In the genomic region with DNA sequence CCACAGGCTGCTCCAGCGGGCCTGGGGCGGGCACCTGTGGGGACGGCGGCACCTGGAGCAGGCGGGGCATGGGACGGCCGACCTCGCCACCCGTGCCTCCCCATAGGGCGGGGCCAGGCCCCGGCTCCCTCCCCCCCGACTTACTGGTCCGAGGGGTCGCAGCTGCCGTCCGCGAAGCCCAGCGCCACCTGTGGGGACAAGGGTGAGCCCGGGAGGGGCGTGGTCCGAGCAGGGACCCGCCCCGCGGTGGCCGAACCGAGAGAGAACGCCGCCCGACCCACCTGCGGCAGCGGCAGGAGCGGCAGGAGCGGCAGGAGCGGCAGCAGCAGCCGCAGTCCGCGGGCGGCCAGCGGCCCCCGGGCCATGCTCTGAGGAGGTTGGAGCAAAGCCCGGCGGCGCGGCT, we compare ENCODE assay signal across 1 cellular context.
A peak's percentile ranks its signal among the peaks of the same experiment; 100 is the strongest.
TF ChIP-seq lines count a peak whose summit lies in the region.

A gene (minus strand): TSS at position 379 of the 403 bp plus-strand sequence. CDS start 14 bp downstream, at position 365.

TF ChIP-seq in HepG2, 621 proteins besides CTCF, POLR2A, EP300 and RAD21 (continued from another document and continues in another):
- TF ChIP-seq, protein P1, sequence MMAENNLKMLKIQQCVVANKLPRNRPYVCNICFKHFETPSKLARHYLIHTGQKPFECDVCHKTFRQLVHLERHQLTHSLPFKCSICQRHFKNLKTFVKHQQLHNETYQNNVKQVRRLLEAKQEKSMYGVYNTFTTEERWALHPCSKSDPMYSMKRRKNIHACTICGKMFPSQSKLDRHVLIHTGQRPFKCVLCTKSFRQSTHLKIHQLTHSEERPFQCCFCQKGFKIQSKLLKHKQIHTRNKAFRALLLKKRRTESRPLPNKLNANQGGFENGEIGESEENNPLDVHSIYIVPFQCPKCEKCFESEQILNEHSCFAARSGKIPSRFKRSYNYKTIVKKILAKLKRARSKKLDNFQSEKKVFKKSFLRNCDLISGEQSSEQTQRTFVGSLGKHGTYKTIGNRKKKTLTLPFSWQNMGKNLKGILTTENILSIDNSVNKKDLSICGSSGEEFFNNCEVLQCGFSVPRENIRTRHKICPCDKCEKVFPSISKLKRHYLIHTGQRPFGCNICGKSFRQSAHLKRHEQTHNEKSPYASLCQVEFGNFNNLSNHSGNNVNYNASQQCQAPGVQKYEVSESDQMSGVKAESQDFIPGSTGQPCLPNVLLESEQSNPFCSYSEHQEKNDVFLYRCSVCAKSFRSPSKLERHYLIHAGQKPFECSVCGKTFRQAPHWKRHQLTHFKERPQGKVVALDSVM (CRISPR knock-in tag; IDR thresholded peaks at IDR 0.05) = peak; percentile 36; the same call in 1 of the 2 replicates
- TF ChIP-seq ARNT (IDR thresholded peaks at IDR 0.05) (no peak), KDM3A (CRISPR knock-in tag; IDR thresholded peaks at IDR 0.05; ENCODE audit: low read depth) (no peak), ZNF558 (CRISPR knock-in tag; IDR thresholded peaks at IDR 0.05; ENCODE audit: borderline replicate concordance) (0 out of 2 replicates have a peak, but pooled peaks have one; percentile 3), YEATS4 (CRISPR knock-in tag; IDR thresholded peaks at IDR 0.05; ENCODE audit: borderline replicate concordance) (0 out of 2 replicates have a peak, but pooled peaks have one; percentile 32), ZNF749 (CRISPR knock-in tag; IDR thresholded peaks at IDR 0.05; ENCODE audit: borderline replicate concordance) (no peak), HOXA3 (CRISPR knock-in tag; IDR thresholded peaks at IDR 0.05) (no peak), KLF13 (CRISPR knock-in tag; IDR thresholded peaks at IDR 0.05) (no peak), ZSCAN31 (CRISPR knock-in tag; IDR thresholded peaks at IDR 0.05; ENCODE audit: low read depth) (no peak), NR2F2 (IDR thresholded peaks at IDR 0.05; ENCODE audit: borderline replicate concordance, low read depth) (no peak), ZNF230 (CRISPR knock-in tag; IDR thresholded peaks at IDR 0.05) (no peak), ZNF225 (CRISPR knock-in tag; IDR thresholded peaks at IDR 0.05) (no peak), HNRNPK (IDR thresholded peaks at IDR 0.05; ENCODE audit: low read depth, low read length, poor library complexity, severe bottlenecking) (no peak), CHD4 (IDR thresholded peaks at IDR 0.05; ENCODE audit: borderline replicate concordance, low read length) (no peak), ZBTB8A (CRISPR knock-in tag; IDR thresholded peaks at IDR 0.05; ENCODE audit: borderline replicate concordance, low read depth) (no peak), HIVEP1 (CRISPR knock-in tag; IDR thresholded peaks at IDR 0.05) (no peak), SOX13 (IDR thresholded peaks at IDR 0.05) (no peak), SOX13 (CRISPR knock-in tag; conservative IDR thresholded peaks at IDR 0.05 in 1 of 2, IDR thresholded peaks at IDR 0.05 in 1 of 2) (no peak), SIN3B (IDR thresholded peaks at IDR 0.05; ENCODE audit: low read length) (no peak), PAWR (CRISPR knock-in tag; IDR thresholded peaks at IDR 0.05; ENCODE audit: borderline replicate concordance) (no peak), RXRA (CRISPR knock-in tag; IDR thresholded peaks at IDR 0.05) (no peak), GLI4 (CRISPR knock-in tag; IDR thresholded peaks at IDR 0.05; ENCODE audit: borderline replicate concordance) (no peak), NKX3-1 (CRISPR knock-in tag; IDR thresholded peaks at IDR 0.05) (no peak), ZNF12 (CRISPR knock-in tag; IDR thresholded peaks at IDR 0.05) (no peak), MLLT10 (CRISPR knock-in tag; IDR thresholded peaks at IDR 0.05) (no peak), NR1H2 (CRISPR knock-in tag; IDR thresholded peaks at IDR 0.05; ENCODE audit: borderline replicate concordance, low read depth) (no peak)
- TF ChIP-seq, protein P2, sequence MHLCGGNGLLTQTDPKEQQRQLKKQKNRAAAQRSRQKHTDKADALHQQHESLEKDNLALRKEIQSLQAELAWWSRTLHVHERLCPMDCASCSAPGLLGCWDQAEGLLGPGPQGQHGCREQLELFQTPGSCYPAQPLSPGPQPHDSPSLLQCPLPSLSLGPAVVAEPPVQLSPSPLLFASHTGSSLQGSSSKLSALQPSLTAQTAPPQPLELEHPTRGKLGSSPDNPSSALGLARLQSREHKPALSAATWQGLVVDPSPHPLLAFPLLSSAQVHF (CRISPR knock-in tag; IDR thresholded peaks at IDR 0.05) = no peak
- TF ChIP-seq, protein P3, sequence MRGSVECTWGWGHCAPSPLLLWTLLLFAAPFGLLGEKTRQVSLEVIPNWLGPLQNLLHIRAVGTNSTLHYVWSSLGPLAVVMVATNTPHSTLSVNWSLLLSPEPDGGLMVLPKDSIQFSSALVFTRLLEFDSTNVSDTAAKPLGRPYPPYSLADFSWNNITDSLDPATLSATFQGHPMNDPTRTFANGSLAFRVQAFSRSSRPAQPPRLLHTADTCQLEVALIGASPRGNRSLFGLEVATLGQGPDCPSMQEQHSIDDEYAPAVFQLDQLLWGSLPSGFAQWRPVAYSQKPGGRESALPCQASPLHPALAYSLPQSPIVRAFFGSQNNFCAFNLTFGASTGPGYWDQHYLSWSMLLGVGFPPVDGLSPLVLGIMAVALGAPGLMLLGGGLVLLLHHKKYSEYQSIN (CRISPR knock-in tag; IDR thresholded peaks at IDR 0.05; ENCODE audit: borderline replicate concordance) = no peak
- TF ChIP-seq, protein P4, sequence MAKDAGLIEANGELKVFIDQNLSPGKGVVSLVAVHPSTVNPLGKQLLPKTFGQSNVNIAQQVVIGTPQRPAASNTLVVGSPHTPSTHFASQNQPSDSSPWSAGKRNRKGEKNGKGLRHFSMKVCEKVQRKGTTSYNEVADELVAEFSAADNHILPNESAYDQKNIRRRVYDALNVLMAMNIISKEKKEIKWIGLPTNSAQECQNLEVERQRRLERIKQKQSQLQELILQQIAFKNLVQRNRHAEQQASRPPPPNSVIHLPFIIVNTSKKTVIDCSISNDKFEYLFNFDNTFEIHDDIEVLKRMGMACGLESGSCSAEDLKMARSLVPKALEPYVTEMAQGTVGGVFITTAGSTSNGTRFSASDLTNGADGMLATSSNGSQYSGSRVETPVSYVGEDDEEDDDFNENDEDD (CRISPR knock-in tag; IDR thresholded peaks at IDR 0.05; ENCODE audit: borderline replicate concordance) = 0 out of 2 replicates have a peak, but pooled peaks have one; percentile 15
- TF ChIP-seq, protein P5, sequence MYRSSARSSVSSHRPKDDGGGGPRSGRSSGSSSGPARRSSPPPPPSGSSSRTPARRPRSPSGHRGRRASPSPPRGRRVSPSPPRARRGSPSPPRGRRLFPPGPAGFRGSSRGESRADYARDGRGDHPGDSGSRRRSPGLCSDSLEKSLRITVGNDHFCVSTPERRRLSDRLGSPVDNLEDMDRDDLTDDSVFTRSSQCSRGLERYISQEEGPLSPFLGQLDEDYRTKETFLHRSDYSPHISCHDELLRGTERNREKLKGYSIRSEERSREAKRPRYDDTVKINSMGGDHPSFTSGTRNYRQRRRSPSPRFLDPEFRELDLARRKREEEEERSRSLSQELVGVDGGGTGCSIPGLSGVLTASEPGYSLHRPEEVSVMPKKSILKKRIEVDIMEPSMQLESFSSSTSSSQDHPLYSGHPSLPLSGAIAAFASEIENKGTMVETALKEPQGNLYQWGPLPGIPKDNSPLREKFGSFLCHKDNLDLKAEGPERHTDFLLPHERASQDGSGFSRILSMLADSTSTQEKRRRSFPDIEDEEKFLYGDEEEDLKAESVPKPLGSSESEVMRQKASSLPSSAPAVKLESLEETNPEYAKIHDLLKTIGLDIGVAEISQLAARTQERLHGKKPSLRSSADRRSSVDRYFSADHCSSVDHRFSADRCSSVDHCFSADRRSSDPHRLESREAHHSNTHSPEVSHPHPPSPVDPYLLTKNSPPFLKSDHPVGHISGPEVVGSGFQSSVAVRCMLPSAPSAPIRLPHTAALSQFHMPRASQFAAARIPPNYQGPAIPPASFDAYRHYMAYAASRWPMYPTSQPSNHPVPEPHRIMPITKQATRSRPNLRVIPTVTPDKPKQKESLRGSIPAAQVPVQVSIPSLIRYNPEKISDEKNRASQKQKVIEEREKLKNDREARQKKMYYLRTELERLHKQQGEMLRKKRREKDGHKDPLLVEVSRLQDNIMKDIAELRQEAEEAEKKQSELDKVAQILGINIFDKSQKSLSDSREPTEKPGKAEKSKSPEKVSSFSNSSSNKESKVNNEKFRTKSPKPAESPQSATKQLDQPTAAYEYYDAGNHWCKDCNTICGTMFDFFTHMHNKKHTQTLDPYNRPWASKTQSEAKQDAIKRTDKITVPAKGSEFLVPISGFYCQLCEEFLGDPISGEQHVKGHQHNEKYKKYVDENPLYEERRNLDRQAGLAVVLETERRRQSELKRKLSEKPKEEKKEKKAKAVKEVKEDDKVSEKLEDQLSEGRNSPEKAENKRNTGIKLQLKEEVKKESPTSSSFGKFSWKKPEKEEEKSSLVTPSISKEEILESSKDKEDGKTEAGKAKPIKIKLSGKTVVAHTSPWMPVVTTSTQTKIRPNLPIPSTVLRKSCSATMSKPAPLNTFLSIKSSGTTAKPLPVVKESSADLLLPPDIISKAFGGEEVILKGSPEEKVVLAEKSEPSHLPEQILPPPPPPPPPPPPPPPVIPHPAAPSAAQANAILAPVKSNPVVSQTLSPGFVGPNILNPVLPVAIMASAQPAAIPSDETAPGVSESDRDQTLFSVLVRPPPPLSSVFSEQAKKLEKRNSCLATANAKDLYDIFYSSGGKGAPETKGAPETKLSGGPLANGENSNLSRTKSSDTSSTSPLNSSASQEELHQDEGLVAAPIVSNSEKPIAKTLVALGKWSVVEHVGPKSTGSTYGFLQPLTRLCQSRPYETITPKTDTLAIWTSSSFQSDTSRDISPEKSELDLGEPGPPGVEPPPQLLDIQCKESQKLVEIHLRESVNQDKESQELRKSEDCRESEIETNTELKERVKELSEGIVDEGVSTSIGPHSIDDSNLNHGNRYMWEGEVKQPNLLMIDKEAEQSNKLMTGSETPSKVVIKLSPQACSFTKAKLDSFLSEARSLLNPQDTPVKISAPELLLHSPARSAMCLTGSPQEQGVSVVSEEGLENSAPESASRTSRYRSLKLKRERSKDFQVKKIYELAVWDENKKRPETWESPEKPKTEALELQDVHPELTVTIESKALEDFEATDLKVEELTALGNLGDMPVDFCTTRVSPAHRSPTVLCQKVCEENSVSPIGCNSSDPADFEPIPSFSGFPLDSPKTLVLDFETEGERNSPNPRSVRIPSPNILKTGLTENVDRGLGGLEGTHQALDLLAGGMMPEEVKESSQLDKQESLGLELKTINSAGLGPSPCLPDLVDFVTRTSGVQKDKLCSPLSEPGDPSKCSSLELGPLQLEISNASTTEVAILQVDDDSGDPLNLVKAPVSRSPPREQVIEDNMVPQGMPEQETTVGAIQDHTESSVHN (CRISPR knock-in tag; IDR thresholded peaks at IDR 0.05) = no peak
- TF ChIP-seq, protein P6, sequence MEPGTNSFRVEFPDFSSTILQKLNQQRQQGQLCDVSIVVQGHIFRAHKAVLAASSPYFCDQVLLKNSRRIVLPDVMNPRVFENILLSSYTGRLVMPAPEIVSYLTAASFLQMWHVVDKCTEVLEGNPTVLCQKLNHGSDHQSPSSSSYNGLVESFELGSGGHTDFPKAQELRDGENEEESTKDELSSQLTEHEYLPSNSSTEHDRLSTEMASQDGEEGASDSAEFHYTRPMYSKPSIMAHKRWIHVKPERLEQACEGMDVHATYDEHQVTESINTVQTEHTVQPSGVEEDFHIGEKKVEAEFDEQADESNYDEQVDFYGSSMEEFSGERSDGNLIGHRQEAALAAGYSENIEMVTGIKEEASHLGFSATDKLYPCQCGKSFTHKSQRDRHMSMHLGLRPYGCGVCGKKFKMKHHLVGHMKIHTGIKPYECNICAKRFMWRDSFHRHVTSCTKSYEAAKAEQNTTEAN (CRISPR knock-in tag; conservative IDR thresholded peaks at IDR 0.05) = no peak
- TF ChIP-seq, protein P7, sequence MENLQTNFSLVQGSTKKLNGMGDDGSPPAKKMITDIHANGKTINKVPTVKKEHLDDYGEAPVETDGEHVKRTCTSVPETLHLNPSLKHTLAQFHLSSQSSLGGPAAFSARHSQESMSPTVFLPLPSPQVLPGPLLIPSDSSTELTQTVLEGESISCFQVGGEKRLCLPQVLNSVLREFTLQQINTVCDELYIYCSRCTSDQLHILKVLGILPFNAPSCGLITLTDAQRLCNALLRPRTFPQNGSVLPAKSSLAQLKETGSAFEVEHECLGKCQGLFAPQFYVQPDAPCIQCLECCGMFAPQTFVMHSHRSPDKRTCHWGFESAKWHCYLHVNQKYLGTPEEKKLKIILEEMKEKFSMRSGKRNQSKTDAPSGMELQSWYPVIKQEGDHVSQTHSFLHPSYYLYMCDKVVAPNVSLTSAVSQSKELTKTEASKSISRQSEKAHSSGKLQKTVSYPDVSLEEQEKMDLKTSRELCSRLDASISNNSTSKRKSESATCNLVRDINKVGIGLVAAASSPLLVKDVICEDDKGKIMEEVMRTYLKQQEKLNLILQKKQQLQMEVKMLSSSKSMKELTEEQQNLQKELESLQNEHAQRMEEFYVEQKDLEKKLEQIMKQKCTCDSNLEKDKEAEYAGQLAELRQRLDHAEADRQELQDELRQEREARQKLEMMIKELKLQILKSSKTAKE (CRISPR knock-in tag; IDR thresholded peaks at IDR 0.05; ENCODE audit: borderline replicate concordance) = no peak; the same call in 1 of the 2 replicates
- TF ChIP-seq, protein P8, sequence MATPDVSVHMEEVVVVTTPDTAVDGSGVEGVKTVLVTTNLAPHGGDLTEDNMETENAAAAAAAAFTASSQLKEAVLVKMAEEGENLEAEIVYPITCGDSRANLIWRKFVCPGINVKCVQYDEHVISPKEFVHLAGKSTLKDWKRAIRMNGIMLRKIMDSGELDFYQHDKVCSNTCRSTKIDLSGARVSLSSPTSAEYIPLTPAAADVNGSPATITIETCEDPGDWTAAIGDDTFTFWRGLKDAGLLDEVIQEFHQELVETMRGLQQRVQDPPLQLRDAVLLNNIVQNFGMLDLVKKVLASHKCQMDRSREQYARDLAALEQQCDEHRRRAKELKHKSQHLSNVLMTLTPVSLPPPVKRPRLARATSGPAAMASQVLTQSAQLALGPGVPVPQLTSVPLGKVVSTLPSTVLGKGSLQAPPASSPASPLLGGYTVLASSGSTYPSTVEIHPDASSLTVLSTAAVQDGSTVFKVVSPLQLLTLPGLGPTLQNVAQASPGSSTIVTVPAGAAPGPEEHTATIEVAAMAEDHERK (CRISPR knock-in tag; IDR thresholded peaks at IDR 0.05; ENCODE audit: low read depth) = no peak
- TF ChIP-seq, protein P9, sequence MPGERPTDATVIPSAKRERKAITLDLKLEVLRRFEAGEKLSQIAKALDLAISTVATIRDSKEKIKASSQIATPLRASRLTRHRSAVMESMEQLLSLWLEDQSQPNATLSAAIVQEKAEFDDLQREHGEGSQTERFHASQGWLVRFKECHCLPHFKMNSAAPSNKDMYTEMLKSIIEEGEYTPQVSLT (CRISPR knock-in tag; IDR thresholded peaks at IDR 0.05; ENCODE audit: borderline replicate concordance, low read depth) = no peak
- TF ChIP-seq, protein P10, sequence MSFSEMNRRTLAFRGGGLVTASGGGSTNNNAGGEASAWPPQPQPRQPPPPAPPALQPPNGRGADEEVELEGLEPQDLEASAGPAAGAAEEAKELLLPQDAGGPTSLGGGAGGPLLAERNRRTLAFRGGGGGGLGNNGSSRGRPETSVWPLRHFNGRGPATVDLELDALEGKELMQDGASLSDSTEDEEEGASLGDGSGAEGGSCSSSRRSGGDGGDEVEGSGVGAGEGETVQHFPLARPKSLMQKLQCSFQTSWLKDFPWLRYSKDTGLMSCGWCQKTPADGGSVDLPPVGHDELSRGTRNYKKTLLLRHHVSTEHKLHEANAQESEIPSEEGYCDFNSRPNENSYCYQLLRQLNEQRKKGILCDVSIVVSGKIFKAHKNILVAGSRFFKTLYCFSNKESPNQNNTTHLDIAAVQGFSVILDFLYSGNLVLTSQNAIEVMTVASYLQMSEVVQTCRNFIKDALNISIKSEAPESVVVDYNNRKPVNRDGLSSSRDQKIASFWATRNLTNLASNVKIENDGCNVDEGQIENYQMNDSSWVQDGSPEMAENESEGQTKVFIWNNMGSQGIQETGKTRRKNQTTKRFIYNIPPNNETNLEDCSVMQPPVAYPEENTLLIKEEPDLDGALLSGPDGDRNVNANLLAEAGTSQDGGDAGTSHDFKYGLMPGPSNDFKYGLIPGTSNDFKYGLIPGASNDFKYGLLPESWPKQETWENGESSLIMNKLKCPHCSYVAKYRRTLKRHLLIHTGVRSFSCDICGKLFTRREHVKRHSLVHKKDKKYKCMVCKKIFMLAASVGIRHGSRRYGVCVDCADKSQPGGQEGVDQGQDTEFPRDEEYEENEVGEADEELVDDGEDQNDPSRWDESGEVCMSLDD (CRISPR knock-in tag; IDR thresholded peaks at IDR 0.05; ENCODE audit: borderline replicate concordance) = no peak
